8 cellular contexts compared by ENCODE assay signal in genomic region chr11:67267188-67268035, GRCh38. TPM values are rescaled to one million over a fixed set of nuclear protein-coding genes. Genes with fewer than 3 reads are reported as not detected.
DNase-seq lines count a peak whose midpoint lies in the region; ATAC-seq and TF ChIP-seq lines count a peak whose summit lies in the region.

No MANE protein-coding gene starts in this region.

- H3K27me3 ChIP-seq in breast epithelium = no peaks in the 10 kb centered on the region
- no peaks in the 10 kb centered on the region for H3K27me3 ChIP-seq in right lobe of liver
- no peaks in the 10 kb centered on the region for H3K27me3 ChIP-seq in tibial nerve
- H3K27me3 ChIP-seq in foreskin keratinocyte = no peaks in the 10 kb centered on the region

- peak overlapping the region; percentile 94 to 99 (median 96) for H3K4me3 ChIP-seq in breast epithelium
- H3K4me3 ChIP-seq in right lobe of liver = peak overlapping the region; percentile 82 to 88 (median 87)
- H3K4me3 ChIP-seq in tibial nerve = peak overlapping the region; percentile 76 to 99 (median 93)

- peak; percentile 15 for TF ChIP-seq POLR2A in GM10847 (IDR thresholded peaks at IDR 0.05; ENCODE audit: extremely low read depth, insufficient read length)
- no peak for TF ChIP-seq POLR2A in breast epithelium (IDR thresholded peaks at IDR 0.05)
- peak; percentile 76 for TF ChIP-seq POLR2A in right lobe of liver (IDR thresholded peaks at IDR 0.05)
- TF ChIP-seq POLR2A in tibial nerve (IDR thresholded peaks at IDR 0.05) = no peak

- ATAC-seq in right lobe of liver (peak; percentile 14 to 37 (median 16)), foreskin keratinocyte (no peak)

- peak overlapping the region; percentile 86 to 92 for H3K27ac ChIP-seq in breast epithelium
- H3K27ac ChIP-seq in right lobe of liver = peak overlapping the region; percentile 64 to 93 (median 90)
- peak overlapping the region; percentile 83 to 98 (median 94) for H3K27ac ChIP-seq in tibial nerve
- no peak overlapping the region for H3K27ac ChIP-seq in foreskin keratinocyte

- intact Hi-C loops in breast epithelium (cut with DNase I; ENCODE audit: low total_unique reads) (loop anchor here (2.0 kb wide), 1 partner anchor 57 kb away; no protein-coding TSS in a partner anchor), right lobe of liver (cut with DNase I) (no loop called here)

- DNase-seq in NCI-H510A (lab: John Stamatoyannopoulos, UW) = peak; percentile 70
- no peak for DNase-seq in breast epithelium (ENCODE audit: low spot score in 2 of 2)
- DNase-seq in right lobe of liver = peak; percentile 72 to 81 (median 78)
- DNase-seq in tibial nerve (ENCODE audit: low spot score in 2 of 2) = no peak
- no peak for DNase-seq in NCI-H1105 treated with DMSO at 0.1 percent for 48 hours (lab: John Stamatoyannopoulos, UW)
- no peak for DNase-seq in foreskin keratinocyte
- DNase-seq in activated gamma-delta T cell treated with Interleukin-2 at 50 U/mL for 16 hours = no peak

- H3K9me3 ChIP-seq in breast epithelium = no peaks in the 10 kb centered on the region
- no peaks in the 10 kb centered on the region for H3K9me3 ChIP-seq in right lobe of liver
- no peaks in the 10 kb centered on the region for H3K9me3 ChIP-seq in tibial nerve

- WGBS in right lobe of liver (ENCODE audit: insufficient coverage, low coverage, low lambda C conversion rate, missing lambda C conversion rate) = 1% methylated on average over 14 of the region's 28 CpGs
- WGBS in tibial nerve, 2 donors = 12 to 16% methylated on average over 26 to 28 of the region's 28 CpGs

- peaks cover 23 to 55% of the 10 kb centered on the region in 2 donors for H3K4me1 ChIP-seq in breast epithelium
- peaks cover 0 to 44% (median 14%) of the 10 kb centered on the region in 4 donors for H3K4me1 ChIP-seq in right lobe of liver
- peaks cover 5 to 74% (median 59%) of the 10 kb centered on the region in 4 donors for H3K4me1 ChIP-seq in tibial nerve
- H3K4me1 ChIP-seq in foreskin keratinocyte = peaks cover 35% of the 10 kb centered on the region

- TF ChIP-seq EP300 in tibial nerve (IDR thresholded peaks at IDR 0.05) = no peak

- no peaks in the 10 kb centered on the region for H3K36me3 ChIP-seq in breast epithelium
- no peaks in the 10 kb centered on the region for H3K36me3 ChIP-seq in right lobe of liver
- peaks cover 0 to 7% (median 4%) of the 10 kb centered on the region in 3 donors for H3K36me3 ChIP-seq in tibial nerve

- no peak for TF ChIP-seq CTCF in breast epithelium (IDR thresholded peaks at IDR 0.05)
- no peak for TF ChIP-seq CTCF in right lobe of liver (IDR thresholded peaks at IDR 0.05)
- no peak for TF ChIP-seq CTCF in tibial nerve (IDR thresholded peaks at IDR 0.05)
- TF ChIP-seq CTCF in foreskin keratinocyte (conservative IDR thresholded peaks at IDR 0.05) = no peak

RNA-seq across cellular contexts. Expression of gene GRK2, which starts 1.1 kb away (rescaled TPM):
- total RNA-seq in breast epithelium (10 to 100 TPM; 41.1 to 52.8 (median 52.1) TPM), right lobe of liver (10 to 100 TPM; 24.5 to 43.9 (median 28.5) TPM), tibial nerve (100 to 1,000 TPM in 1 of 4 donors, 10 to 100 TPM in 3; 46.0 to 134 (median 65.4) TPM), foreskin keratinocyte (34.3 and 36.5 TPM in 2 replicates)
- 29.2 and 31.4 TPM in 2 replicates for polyA plus RNA-seq in foreskin keratinocyte

RNA-seq across cellular contexts. Expression of gene ANKRD13D, which starts 21.7 kb away (rescaled TPM):
- 10 to 100 TPM; 23.7 to 51.8 (median 40.7) TPM for total RNA-seq in breast epithelium
- 10 to 100 TPM in 4 of 6 experiments, 1 to 10 TPM in 2; 7.7 to 14.1 (median 10.4) TPM for total RNA-seq in right lobe of liver
- 100 to 1,000 TPM in 1 of 4 donors, 10 to 100 TPM in 3; 46.8 to 158 (median 69.5) TPM for total RNA-seq in tibial nerve
- total RNA-seq in foreskin keratinocyte = 28.8 and 29.2 TPM in 2 replicates
- polyA plus RNA-seq in foreskin keratinocyte = 25.3 and 26.1 TPM in 2 replicates

RNA-seq across cellular contexts. Expression of gene SSH3, which starts 35.9 kb away (rescaled TPM):
- total RNA-seq in breast epithelium (10 to 100 TPM; 28.8 to 55.2 (median 34.4) TPM), right lobe of liver (10 to 100 TPM; 10.9 to 17.9 (median 14.5) TPM), tibial nerve (10 to 100 TPM; 28.5 to 51.6 (median 43.1) TPM), foreskin keratinocyte (27.7 and 31.0 TPM in 2 replicates)
- polyA plus RNA-seq in foreskin keratinocyte = 27.8 and 30.2 TPM in 2 replicates

Comparison
In these comparisons a context has a peak if more than half of its experiments do, and no peak if none do; other contexts are left out.
1. POLR2A ChIP-seq: peak in GM10847 (single experiment) and right lobe of liver (single experiment); none in breast epithelium (single experiment) and tibial nerve (0 of 2).
2. DNase-seq: peak in NCI-H510A (single experiment) and right lobe of liver (3 of 3); none in breast epithelium (0 of 2), tibial nerve (0 of 2), NCI-H1105 treated with DMSO at 0.1 percent for 48 hours (single experiment), foreskin keratinocyte (0 of 2) and activated gamma-delta T cell treated with Interleukin-2 at 50 U/mL for 16 hours (single experiment).
3. Peak in every context shown above with its lines, with median percentiles within 50 percentile points of each other: H3K4me3 ChIP-seq.